In the genomic region with DNA sequence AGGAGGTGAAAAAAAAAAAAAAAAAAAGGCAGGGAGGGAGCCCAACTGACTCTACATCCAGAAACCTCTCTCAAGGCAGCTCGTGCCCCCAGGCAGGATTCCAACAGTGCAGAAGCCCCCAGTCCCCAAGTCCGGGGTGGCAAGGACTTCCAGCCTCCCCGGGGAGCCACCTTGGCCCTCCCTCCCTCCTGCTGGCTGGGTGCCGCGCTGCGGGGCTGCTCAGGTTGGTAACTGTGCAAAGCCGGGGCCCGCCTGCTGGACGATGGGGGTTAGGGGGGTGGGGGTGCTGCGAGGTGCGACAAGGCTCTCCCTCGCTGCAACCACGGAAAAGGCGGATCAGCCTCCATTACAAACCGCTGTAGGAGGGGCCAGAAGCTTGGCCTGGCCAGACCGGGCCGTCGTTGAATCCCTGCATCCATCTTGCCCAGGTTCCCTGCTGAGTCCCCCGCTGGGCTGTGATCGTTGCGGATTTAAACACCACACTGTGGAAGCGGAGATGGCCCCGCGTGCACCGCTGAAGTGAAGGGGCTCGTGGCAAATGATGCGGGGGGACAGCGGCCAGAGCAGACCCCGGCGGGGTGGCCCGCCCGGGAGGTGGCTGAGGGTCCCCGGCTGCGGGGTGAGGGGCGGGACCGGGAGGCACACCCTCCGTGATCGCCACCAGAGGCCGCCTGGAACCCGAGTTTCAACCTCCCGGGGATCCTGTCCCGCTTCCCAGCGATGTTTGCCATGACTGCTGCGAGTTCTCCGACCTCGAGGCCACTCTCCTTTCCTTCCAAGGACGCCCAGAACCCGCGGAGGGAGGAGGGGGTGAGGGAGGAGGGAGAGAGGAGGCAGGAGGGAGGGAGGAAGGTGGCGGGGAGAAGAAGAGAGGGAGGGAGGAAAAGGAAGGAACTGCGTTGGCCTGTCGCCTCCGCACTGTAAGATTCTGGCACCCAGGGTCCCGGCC, we compare ENCODE assay signal across 8 cellular contexts. TPM values are rescaled to one million over a fixed set of nuclear protein-coding genes. Genes with fewer than 3 reads are reported as not detected.
DNase-seq lines count a peak whose midpoint lies in the region; ATAC-seq and TF ChIP-seq lines count a peak whose summit lies in the region.

No MANE protein-coding gene starts in this region.

- H3K36me3 Mint-ChIP-seq in activated naive CD4-positive, alpha-beta T cell treated with anti-CD3 and anti-CD28 coated beads, Interleukin-2, amount 50 U/mL, for 72 hours: no peaks in the 10 kb centered on the region

- DNase-seq in DMS 273 (lab: John Stamatoyannopoulos, UW; ENCODE audit: unreplicated experiment) (peak; percentile 80), DMS 273 treated with DMSO at 0.1 percent for 48 hours (lab: John Stamatoyannopoulos, UW) (no peak), HPDE6-E6E7 (ENCODE audit: extremely low spot score) (peak; percentile 40), RPMI7951 (ENCODE audit: low read depth) (peak; percentile 68), Right ventricle myocardium inferior (ENCODE audit: missing footprints) (peak; percentile 78), omental fat pad (ENCODE audit: low spot score) (no peak), upper lobe of right lung (peak; percentile 83)
- peak; percentile 38 to 60 for DNase-seq in activated naive CD4-positive, alpha-beta T cell treated with anti-CD3 and anti-CD28 coated beads, Interleukin-2, amount 50 U/mL, for 72 hours (ENCODE audit: low spot score in 2 of 2)

- no peak overlapping the region for H3K27ac ChIP-seq in upper lobe of right lung

- H3K9me3 ChIP-seq in upper lobe of right lung: no peaks in the 10 kb centered on the region

- no peaks in the 10 kb centered on the region for H3K9me3 Mint-ChIP-seq in activated naive CD4-positive, alpha-beta T cell treated with anti-CD3 and anti-CD28 coated beads, Interleukin-2, amount 50 U/mL, for 72 hours

- H3K4me3 ChIP-seq in upper lobe of right lung: peak overlapping the region; percentile 56

- no peaks in the 10 kb centered on the region for H3K36me3 ChIP-seq in upper lobe of right lung

- no peaks in the 10 kb centered on the region for H3K27me3 ChIP-seq in upper lobe of right lung

- ATAC-seq in activated naive CD4-positive, alpha-beta T cell treated with anti-CD3 and anti-CD28 coated beads, Interleukin-2, amount 50 U/mL, for 72 hours: peak; percentile 79 to 83
- ATAC-seq in Right ventricle myocardium inferior (peak; percentile 89), omental fat pad (ENCODE audit: low FRiP score) (peak; percentile 76), upper lobe of right lung (peak; percentile 96)

- H3K27ac Mint-ChIP-seq in activated naive CD4-positive, alpha-beta T cell treated with anti-CD3 and anti-CD28 coated beads, Interleukin-2, amount 50 U/mL, for 72 hours: peak overlapping the region; percentile 36 to 64

- TF ChIP-seq CTCF in omental fat pad (IDR thresholded peaks at IDR 0.05) (no peak), upper lobe of right lung (IDR thresholded peaks at IDR 0.05) (peak; percentile 55)

- H3K4me1 ChIP-seq in upper lobe of right lung: no peaks in the 10 kb centered on the region

- intact Hi-C loops in Right ventricle myocardium inferior (cut with DNase I) (loop anchor here (5.0 kb wide), 2 partner anchors 166 to 481 kb away; no protein-coding TSS in a partner anchor), upper lobe of right lung (cut with DNase I) (no loop called here)

RNA-seq across cellular contexts. Expression of gene DDX3X, which starts 58.0 kb away (rescaled TPM):
- total RNA-seq in RPMI7951 (2014; rRNA removed; shearing (Covaris generic)): 168 and 210 TPM in 2 replicates
- total RNA-seq in activated naive CD4-positive, alpha-beta T cell treated with anti-CD3 and anti-CD28 coated beads, Interleukin-2, amount 50 U/mL, for 72 hours: 100 to 1,000 TPM; 248 to 259 TPM
- total RNA-seq in Right ventricle myocardium inferior (123 TPM), omental fat pad (100 to 1,000 TPM; 322 to 542 (median 395) TPM), upper lobe of right lung (234 TPM)

Comparison
In these comparisons a context has a peak if more than half of its experiments do, and no peak if none do; other contexts are left out.
1. DNase-seq: peak in DMS 273 (single experiment), HPDE6-E6E7 (single experiment), RPMI7951 (single experiment), activated naive CD4-positive, alpha-beta T cell treated with anti-CD3 and anti-CD28 coated beads, Interleukin-2, amount 50 U/mL, for 72 hours (2 of 2), Right ventricle myocardium inferior (single experiment) and upper lobe of right lung (single experiment); none in DMS 273 treated with DMSO at 0.1 percent for 48 hours (single experiment) and omental fat pad (single experiment).
2. Peak in every context shown above with its lines, with median percentiles within 50 percentile points of each other: ATAC-seq.